In the genomic region with DNA sequence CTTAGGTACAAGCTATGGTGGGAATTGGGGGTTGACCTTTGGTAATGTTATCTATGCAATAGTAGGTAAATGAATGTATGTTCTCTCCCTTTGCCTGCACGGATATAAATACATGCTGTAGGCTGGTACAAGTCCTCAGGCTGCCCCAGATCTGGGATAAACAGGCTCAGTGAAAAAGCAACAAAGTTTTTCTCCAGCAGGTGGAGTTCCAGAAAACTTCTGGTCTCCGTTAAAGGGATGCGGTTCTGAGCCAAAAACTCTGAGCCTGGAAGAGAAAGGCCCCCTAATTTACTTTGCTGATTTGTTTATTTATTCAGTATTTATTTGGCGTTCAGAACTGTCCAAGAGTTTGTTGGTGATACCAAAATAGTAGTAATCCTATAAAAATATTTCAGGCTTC, we compare ENCODE assay signal across 11 cellular contexts.
A peak's percentile ranks its signal among the peaks of the same experiment; 100 is the strongest.
DNase-seq lines count a peak whose midpoint lies in the region; ATAC-seq and TF ChIP-seq lines count a peak whose summit lies in the region.
"Had no signal": no experiment of that assay in that cellular context is flagged by ENCODE, and none has a peak within 500 bp of the region (broad histone marks: within the 10 kb centered on the region; RNA-seq: fewer than 3 reads in every experiment).

No MANE protein-coding gene starts in this region.

- H3K9me2 ChIP-seq in GM23338 (ENCODE audit: insufficient read depth), result no peaks in the 10 kb centered on the region

- H3K9me3 ChIP-seq in right lobe of liver, result no peaks in the 10 kb centered on the region
- H3K9me3 ChIP-seq: gastroesophageal sphincter, MG63 had no signal

- peak; percentile 54 to 57 for TF ChIP-seq CTCF in GM23338 (conservative IDR thresholded peaks at IDR 0.05; ENCODE audit: low read depth in 2 of 2)
- peak; percentile 27 for TF ChIP-seq CTCF in astrocyte of the cerebellum (IDR thresholded peaks at IDR 0.05; ENCODE audit: low read depth, low read length, missing control alignments)
- peak; percentile 39 to 46 (median 41) for TF ChIP-seq CTCF in right lobe of liver (IDR thresholded peaks at IDR 0.05)

- H3K27me3 ChIP-seq in GM23338 (ENCODE audit: insufficient read depth), result no peaks in the 10 kb centered on the region
- no peaks in the 10 kb centered on the region for H3K27me3 ChIP-seq in right lobe of liver
- H3K27me3 ChIP-seq: MG63 had no signal

- H3K36me3 Mint-ChIP-seq in GM23338 (ENCODE audit: low read depth), result no peaks in the 10 kb centered on the region

- no peaks in the 10 kb centered on the region for H4K20me1 ChIP-seq in GM23338 (replicated peaks; ENCODE audit: insufficient read depth)

- 13% methylated on average over 4 of the region's 4 CpGs for WGBS in right lobe of liver (ENCODE audit: insufficient coverage, low coverage, low lambda C conversion rate, missing lambda C conversion rate)

- no peak for TF ChIP-seq POLR2A in right lobe of liver (IDR thresholded peaks at IDR 0.05)

- intact Hi-C loops in right lobe of liver (cut with DNase I), result no loop called here

- H3K4me1 Mint-ChIP-seq in GM23338, result no peaks in the 10 kb centered on the region

- no peaks in the 10 kb centered on the region for H3K4me1 ChIP-seq in GM23338 (ENCODE audit: insufficient read depth)
- H3K4me1 ChIP-seq in right lobe of liver, result no peaks in the 10 kb centered on the region

- no peaks in the 10 kb centered on the region for H3K27me3 Mint-ChIP-seq in GM23338 (ENCODE audit: insufficient read depth, low read depth, poor library complexity)

- peak overlapping the region; percentile 25; the same call in 1 of the 2 replicates for H2AFZ ChIP-seq in GM23338

- in situ Hi-C loops in astrocyte of the cerebellum (cut with HindIII; ENCODE audit: low sequenced_read_pairs), result no loop called here

- DNase-seq in A172 (ENCODE audit: low spot score), result peak; percentile 21
- DNase-seq in GM23338 (ENCODE audit: low spot score), result peak; percentile 74
- DNase-seq in astrocyte of the cerebellum (ENCODE audit: low read depth), result no peak
- DNase-seq in right lobe of liver, result no peak
- no peak for DNase-seq in GM19240 (ENCODE audit: insufficient read length, low spot score)
- no peak for DNase-seq in NCI-H1930 (lab: John Stamatoyannopoulos, UW)
- no peak for DNase-seq in activated T-cell treated with anti-CD3 and anti-CD28 coated beads for 4 hours
- DNase-seq: amniotic stem cell, MG63 had no signal

- H3K79me2 ChIP-seq in GM23338 (replicated peaks; ENCODE audit: insufficient read depth), result no peaks in the 10 kb centered on the region

- no peak overlapping the region for H3K27ac ChIP-seq in GM23338 (ENCODE audit: low read depth)
- no peak overlapping the region for H3K27ac ChIP-seq in right lobe of liver
- H3K27ac ChIP-seq: gastroesophageal sphincter had no signal

- H3K4me3 ChIP-seq in GM23338, result no peak overlapping the region
- H3K4me3 ChIP-seq in astrocyte of the cerebellum (ENCODE audit: low read depth, low read length), result no peak overlapping the region
- H3K4me3 ChIP-seq in right lobe of liver, result no peak overlapping the region
- H3K4me3 ChIP-seq: gastroesophageal sphincter, MG63 had no signal

- no peak overlapping the region for H3K27ac Mint-ChIP-seq in GM23338

- no peaks in the 10 kb centered on the region; the same call in 2 of the 3 replicates for H3K9me3 Mint-ChIP-seq in GM23338

- H3F3A ChIP-seq in GM23338 (replicated peaks; ENCODE audit: low read depth), result no peaks in the 10 kb centered on the region

- no peak overlapping the region for H3K4me3 Mint-ChIP-seq in GM23338

- ATAC-seq in GM23338 (peak; percentile 87), right lobe of liver (peak; percentile 49 to 60 (median 52)), HG03521 (IDR thresholded peaks at IDR 0.05; ENCODE audit: unreplicated experiment) (no peak)
- ATAC-seq: gastroesophageal sphincter had no signal

- no peaks in the 10 kb centered on the region for H3K36me3 ChIP-seq in GM23338 (ENCODE audit: insufficient read depth)
- no peaks in the 10 kb centered on the region for H3K36me3 ChIP-seq in right lobe of liver
- H3K36me3 ChIP-seq: gastroesophageal sphincter, MG63 had no signal

- H3K4me2 ChIP-seq in GM23338, result no peak overlapping the region

TF ChIP-seq in GM23338, 12 proteins besides CTCF, POLR2A, EP300 and RAD21:
- TF ChIP-seq STAT1 (IDR thresholded peaks at IDR 0.05; ENCODE audit: unreplicated experiment) (no peak), ZNF462 (CRISPR knock-in tag; IDR thresholded peaks at IDR 0.05) (no peak), EZH2phosphoT487 (IDR thresholded peaks at IDR 0.05; ENCODE audit: unreplicated experiment) (no peak), ZNF331 (CRISPR knock-in tag; IDR thresholded peaks at IDR 0.05; ENCODE audit: low read depth) (no peak), NANOG (IDR thresholded peaks at IDR 0.05; ENCODE audit: borderline replicate concordance) (no peak), ETS1 (IDR thresholded peaks at IDR 0.05) (no peak)

Comparison
In these comparisons a context has a peak if more than half of its experiments do, and no peak if none do; other contexts are left out.
1. DNase-seq: peak in A172 (single experiment) and GM23338 (single experiment); none in astrocyte of the cerebellum (single experiment), right lobe of liver (0 of 3), GM19240 (single experiment), NCI-H1930 (0 of 2) and activated T-cell treated with anti-CD3 and anti-CD28 coated beads for 4 hours (single experiment).
2. Peak in every context shown above with its lines, with median percentiles within 50 percentile points of each other: CTCF ChIP-seq.